1 cellular context compared by ENCODE assay signal in genomic region chr22:20867179-20868099, GRCh38.
TF ChIP-seq lines count a peak whose summit lies in the region.

No MANE protein-coding gene starts in this region.

TF ChIP-seq in HepG2, 621 proteins besides CTCF, POLR2A, EP300 and RAD21 (continued from another document and continues in another):
- no peak for TF ChIP-seq ZNF142 (CRISPR knock-in tag; IDR thresholded peaks at IDR 0.05)
- peak; percentile 68 for TF ChIP-seq PATZ1 (CRISPR knock-in tag; IDR thresholded peaks at IDR 0.05)
- no peak for TF ChIP-seq FOXO4 (CRISPR knock-in tag; conservative IDR thresholded peaks at IDR 0.05)
- no peak for TF ChIP-seq GZF1 (CRISPR knock-in tag; IDR thresholded peaks at IDR 0.05)
- peak; percentile 65; the same call in 1 of the 2 replicates for TF ChIP-seq MAX (IDR thresholded peaks at IDR 0.05)
- TF ChIP-seq SSRP1 (CRISPR knock-in tag; IDR thresholded peaks at IDR 0.05): 0 out of 2 replicates have a peak, but pooled peaks have one; percentile 74
- no peak for TF ChIP-seq TERF1 (CRISPR knock-in tag; IDR thresholded peaks at IDR 0.05)
- peak; percentile 77 for TF ChIP-seq RARA (CRISPR knock-in tag; IDR thresholded peaks at IDR 0.05)
- TF ChIP-seq AKAP8 (CRISPR knock-in tag; IDR thresholded peaks at IDR 0.05): no peak
- no peak for TF ChIP-seq ELF1 (CRISPR knock-in tag; IDR thresholded peaks at IDR 0.05)
- TF ChIP-seq ZNF501 (CRISPR knock-in tag; IDR thresholded peaks at IDR 0.05): 0 out of 2 replicates have a peak, but pooled peaks have one; percentile 39
- peak; percentile 72 for TF ChIP-seq NR2F6 (IDR thresholded peaks at IDR 0.05)
- TF ChIP-seq NR2F6 (CRISPR knock-in tag; IDR thresholded peaks at IDR 0.05): peak; percentile 86
- no peak for TF ChIP-seq RORA (CRISPR knock-in tag; IDR thresholded peaks at IDR 0.05)
- TF ChIP-seq ZNF687 (CRISPR knock-in tag; IDR thresholded peaks at IDR 0.05): peak; percentile 87
- TF ChIP-seq ZNF646 (CRISPR knock-in tag; IDR thresholded peaks at IDR 0.05): no peak
- TF ChIP-seq GATAD1 (CRISPR knock-in tag; IDR thresholded peaks at IDR 0.05): 0 out of 2 replicates have a peak, but pooled peaks have one; percentile 15
- TF ChIP-seq KMT2A (CRISPR knock-in tag; IDR thresholded peaks at IDR 0.05): peak; percentile 47
- TF ChIP-seq RELA (CRISPR knock-in tag; IDR thresholded peaks at IDR 0.05): no peak
- peak; percentile 36; the same call in 1 of the 2 replicates for TF ChIP-seq KAT8 (CRISPR knock-in tag; IDR thresholded peaks at IDR 0.05)
- TF ChIP-seq GABPA (IDR thresholded peaks at IDR 0.05; ENCODE audit: low read depth, low read length): no peak
- TF ChIP-seq GABPA (CRISPR knock-in tag; IDR thresholded peaks at IDR 0.05; ENCODE audit: low read depth): peak; percentile 32; the same call in 1 of the 2 replicates
- no peak for TF ChIP-seq FOXP1 (IDR thresholded peaks at IDR 0.05)
- peak; percentile 12; the same call in 1 of the 2 replicates for TF ChIP-seq FOXP1 (CRISPR knock-in tag; IDR thresholded peaks at IDR 0.05)
- TF ChIP-seq ZNF792 (CRISPR knock-in tag; IDR thresholded peaks at IDR 0.05): peak; percentile 63
- TF ChIP-seq ZNF780A (CRISPR knock-in tag; IDR thresholded peaks at IDR 0.05): no peak
- TF ChIP-seq ZFP62 (CRISPR knock-in tag; IDR thresholded peaks at IDR 0.05): no peak
- TF ChIP-seq ZUFSP (CRISPR knock-in tag; IDR thresholded peaks at IDR 0.05; ENCODE audit: borderline replicate concordance): no peak
- TF ChIP-seq HMG20B (CRISPR knock-in tag; conservative IDR thresholded peaks at IDR 0.05): no peak
- TF ChIP-seq ELF3 (CRISPR knock-in tag; IDR thresholded peaks at IDR 0.05): peak; percentile 15; the same call in 1 of the 2 replicates
- no peak for TF ChIP-seq ETS1 (CRISPR knock-in tag; IDR thresholded peaks at IDR 0.05)
- TF ChIP-seq FOXA3 (CRISPR knock-in tag; IDR thresholded peaks at IDR 0.05): 0 out of 2 replicates have a peak, but pooled peaks have one; percentile 19
- peak; percentile 18; the same call in 1 of the 2 replicates for TF ChIP-seq FOSL2 (CRISPR knock-in tag; IDR thresholded peaks at IDR 0.05)
- no peak for TF ChIP-seq NCOA5 (CRISPR knock-in tag; IDR thresholded peaks at IDR 0.05)
